In genomic region chr6:156977527-156978291, GRCh38 we compare ENCODE assay signal across 9 cellular contexts.
DNase-seq lines count a peak whose midpoint lies in the region; ATAC-seq lines count a peak whose summit lies in the region.
"Had no signal": no experiment of that assay in that cellular context is flagged by ENCODE, and none has a peak within 500 bp of the region (broad histone marks: within the 10 kb centered on the region; RNA-seq: fewer than 3 reads in every experiment).

No MANE protein-coding gene starts in this region.

- intact Hi-C loops in left cardiac atrium (cut with DNase I): no loop called here

- no peak overlapping the region for H3K27ac Mint-ChIP-seq in activated naive CD8-positive, alpha-beta T cell
- H3K27ac Mint-ChIP-seq in activated naive CD8-positive, alpha-beta T cell treated with anti-CD3 and anti-CD28 coated beads, Interleukin-2, amount 50 U/mL, for 24 hours: no peak overlapping the region

- H3K4me1 ChIP-seq in thymus (ENCODE audit: control insufficient read depth, insufficient read depth, low read length): no peaks in the 10 kb centered on the region

- no peak for DNase-seq in activated naive CD8-positive, alpha-beta T cell treated with anti-CD3 and anti-CD28 coated beads, Interleukin-2, amount 50 U/mL, for 24 hours
- no peak for DNase-seq in SK-N-MC (ENCODE audit: low read depth, low spot score)
- no peak for DNase-seq in left cardiac atrium
- no peak for DNase-seq in Ammon's horn (ENCODE audit: low spot score)
- no peak for DNase-seq in GM19240 (ENCODE audit: insufficient read length, low spot score)
- no peak for DNase-seq in middle frontal gyrus (ENCODE audit: extremely low spot score, low spot score)
- DNase-seq: stimulated activated CD4-positive, alpha-beta T cell treated with anti-CD3 and anti-CD28 coated beads, Interleukin-12 subunit alpha, Interleukin-12 subunit beta, amount 100 ng/mL, for 4 hours had no signal

- H3K9ac ChIP-seq in SK-N-MC (ENCODE audit: insufficient read length): peak overlapping the region; percentile 72

- 91% methylated on average over 8 of the region's 8 CpGs for WGBS in thymus

- H3K9me3 ChIP-seq in SK-N-MC (ENCODE audit: low read depth, low read length) (no peaks in the 10 kb centered on the region), thymus (ENCODE audit: control insufficient read depth) (no peaks in the 10 kb centered on the region)

- no peaks in the 10 kb centered on the region for H3K36me3 ChIP-seq in SK-N-MC (ENCODE audit: insufficient read depth, low read length)
- no peaks in the 10 kb centered on the region for H3K36me3 ChIP-seq in thymus (ENCODE audit: control insufficient read depth, insufficient read depth)

- H3K9me3 Mint-ChIP-seq in activated naive CD8-positive, alpha-beta T cell (ENCODE audit: low read depth): no peaks in the 10 kb centered on the region
- no peaks in the 10 kb centered on the region for H3K9me3 Mint-ChIP-seq in activated naive CD8-positive, alpha-beta T cell treated with anti-CD3 and anti-CD28 coated beads, Interleukin-2, amount 50 U/mL, for 24 hours

- peak overlapping the region; percentile 57 for H3K4me3 Mint-ChIP-seq in activated naive CD8-positive, alpha-beta T cell
- H3K4me3 Mint-ChIP-seq in activated naive CD8-positive, alpha-beta T cell treated with anti-CD3 and anti-CD28 coated beads, Interleukin-2, amount 50 U/mL, for 24 hours: no peak overlapping the region

- no peak for ATAC-seq in activated naive CD8-positive, alpha-beta T cell treated with anti-CD3 and anti-CD28 coated beads, Interleukin-2, amount 50 U/mL, for 24 hours
- peak; percentile 68 to 75 for ATAC-seq in left cardiac atrium

- H3K27ac ChIP-seq in SK-N-MC: peak overlapping the region; percentile 93
- peak overlapping the region; percentile 33 for H3K27ac ChIP-seq in thymus (ENCODE audit: low read depth)

- H3K27me3 ChIP-seq in thymus (ENCODE audit: control insufficient read depth, insufficient read depth): no peaks in the 10 kb centered on the region

- no peaks in the 10 kb centered on the region for H3K27me3 Mint-ChIP-seq in activated naive CD8-positive, alpha-beta T cell
- H3K27me3 Mint-ChIP-seq in activated naive CD8-positive, alpha-beta T cell treated with anti-CD3 and anti-CD28 coated beads, Interleukin-2, amount 50 U/mL, for 24 hours: no peaks in the 10 kb centered on the region

- H3K4me3 ChIP-seq in SK-N-MC (peak overlapping the region; percentile 67), thymus (ENCODE audit: low read length) (no peak overlapping the region)

- no peaks in the 10 kb centered on the region for H3K36me3 Mint-ChIP-seq in activated naive CD8-positive, alpha-beta T cell
- H3K36me3 Mint-ChIP-seq in activated naive CD8-positive, alpha-beta T cell treated with anti-CD3 and anti-CD28 coated beads, Interleukin-2, amount 50 U/mL, for 24 hours (ENCODE audit: low read depth): no peaks in the 10 kb centered on the region

- H3K4me1 Mint-ChIP-seq in activated naive CD8-positive, alpha-beta T cell (ENCODE audit: low read depth): peaks cover 86% of the 10 kb centered on the region
- peaks cover 83% of the 10 kb centered on the region for H3K4me1 Mint-ChIP-seq in activated naive CD8-positive, alpha-beta T cell treated with anti-CD3 and anti-CD28 coated beads, Interleukin-2, amount 50 U/mL, for 24 hours
